Comparison of ENCODE assay signal across 9 cellular contexts in the genomic region with DNA sequence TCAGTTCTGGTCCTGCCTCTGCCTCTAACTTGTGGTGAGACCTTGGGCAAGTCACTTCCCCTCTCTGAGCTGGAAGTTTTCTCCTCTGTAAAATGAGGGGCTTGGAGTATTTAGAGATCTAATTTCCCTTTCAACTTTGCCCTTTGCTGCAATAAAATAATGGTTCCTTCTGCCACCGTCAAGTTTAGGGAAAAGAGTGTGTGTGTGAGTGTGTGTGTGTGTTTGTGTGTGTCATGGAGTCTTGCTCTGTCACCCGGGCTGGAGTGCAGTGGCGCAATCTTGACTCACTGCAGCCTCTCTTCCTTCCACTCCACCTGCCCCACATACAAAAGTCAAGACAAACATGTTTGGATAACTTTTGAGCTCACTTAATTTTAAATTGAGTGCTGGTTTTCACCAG. TPM values are rescaled to one million over a fixed set of nuclear protein-coding genes. Genes with fewer than 3 reads are reported as not detected.
DNase-seq lines count a peak whose midpoint lies in the region; ATAC-seq and TF ChIP-seq lines count a peak whose summit lies in the region.
"Had no signal": no experiment of that assay in that cellular context is flagged by ENCODE, and none has a peak within 500 bp of the region (broad histone marks: within the 10 kb centered on the region; RNA-seq: fewer than 3 reads in every experiment).

No MANE protein-coding gene starts in this region.

- in situ Hi-C loops in brain microvascular endothelial cell (cut with HindIII; ENCODE audit: low pct_ligation_motif_present, low sequenced_read_pairs) = no loop called here

- peak overlapping the region in 1 of 2 donors; percentile 17 for H3K4me3 Mint-ChIP-seq in effector memory CD8-positive, alpha-beta T cell

- H3K9me3 Mint-ChIP-seq in effector memory CD8-positive, alpha-beta T cell = no peaks in the 10 kb centered on the region

- H3K27me3 Mint-ChIP-seq in effector memory CD8-positive, alpha-beta T cell = no peaks in the 10 kb centered on the region

- DNase-seq in DMS79 (lab: John Stamatoyannopoulos, UW) = peak; percentile 51
- DNase-seq in DMS79 treated with DMSO at 0.1 percent for 48 hours (lab: John Stamatoyannopoulos, UW) = no peak
- peak; percentile 41 for DNase-seq in brain microvascular endothelial cell
- peak; percentile 45 for DNase-seq in thoracic aorta (ENCODE audit: low spot score)
- DNase-seq in effector memory CD8-positive, alpha-beta T cell = no peak
- DNase-seq in NCI-H524 (lab: John Stamatoyannopoulos, UW) = no peak
- DNase-seq: 8988T had no signal

- peaks cover 18 to 31% of the 10 kb centered on the region in 2 donors for H3K4me1 Mint-ChIP-seq in effector memory CD8-positive, alpha-beta T cell (ENCODE audit: low read depth in 2 of 2)

- peak overlapping the region in 1 of 2 donors; percentile 77 for H3K27ac Mint-ChIP-seq in effector memory CD8-positive, alpha-beta T cell

- H3K36me3 ChIP-seq in brain microvascular endothelial cell (replicated peaks) (no peaks in the 10 kb centered on the region), thoracic aorta (no peaks in the 10 kb centered on the region)

- H3K27me3 ChIP-seq in brain microvascular endothelial cell (replicated peaks) (no peaks in the 10 kb centered on the region), layer of hippocampus (ENCODE audit: control insufficient read depth, insufficient read depth, low read length) (no peaks in the 10 kb centered on the region), thoracic aorta (replicated peaks; ENCODE audit: insufficient read depth) (no peaks in the 10 kb centered on the region)

- H3K36me3 Mint-ChIP-seq in effector memory CD8-positive, alpha-beta T cell (ENCODE audit: insufficient read depth) = peaks cover 12% of the 10 kb centered on the region

- peaks cover 21 to 48% of the 10 kb centered on the region in 2 donors for H3K4me1 ChIP-seq in thoracic aorta (ENCODE audit: control insufficient read depth in 1 of 2, low read depth in 2 of 2)

- ATAC-seq in thoracic aorta (ENCODE audit: insufficient number of reproducible peaks, low FRiP score, low read depth) = no peak
- ATAC-seq in effector memory CD8-positive, alpha-beta T cell (replicated peaks) = no peak
- ATAC-seq in GM21529 (IDR thresholded peaks at IDR 0.05; ENCODE audit: unreplicated experiment) = no peak

- H3K9me3 ChIP-seq in thoracic aorta = no peaks in the 10 kb centered on the region

- TF ChIP-seq CTCF in brain microvascular endothelial cell (IDR thresholded peaks at IDR 0.05; ENCODE audit: low read depth, low read length, missing control alignments) (no peak), thoracic aorta (IDR thresholded peaks at IDR 0.05) (no peak)

- no peak overlapping the region for H3K4me3 ChIP-seq in brain microvascular endothelial cell (ENCODE audit: low read depth, low read length)
- no peak overlapping the region for H3K4me3 ChIP-seq in thoracic aorta

- H3K27ac ChIP-seq in brain microvascular endothelial cell (no peak overlapping the region), layer of hippocampus (ENCODE audit: low read depth, low read length) (peak overlapping the region; percentile 46), thoracic aorta (peak overlapping the region; percentile 46 to 47)

RNA-seq across cellular contexts. Expression of a gene that starts 39.2 kb away (rescaled TPM):
- 10 to 100 TPM; 28.8 to 53.6 TPM for total RNA-seq in thoracic aorta

Comparison
In these comparisons a context has a peak if more than half of its experiments do, and no peak if none do; other contexts are left out.
1. DNase-seq: peak in DMS79 (single experiment), brain microvascular endothelial cell (single experiment) and thoracic aorta (single experiment); none in DMS79 treated with DMSO at 0.1 percent for 48 hours (single experiment), effector memory CD8-positive, alpha-beta T cell (0 of 3) and NCI-H524 (0 of 2).